In genomic region chr4:119550857-119551532, GRCh38 we compare ENCODE assay signal across 1 cellular context.
TF ChIP-seq lines count a peak whose summit lies in the region.

No MANE protein-coding gene starts in this region.

TF ChIP-seq in SK-N-SH treated with all-trans-retinoic acid at 6 μM for 48 hours, 23 proteins besides CTCF, POLR2A, EP300 and RAD21 (continued from another document):
- TF ChIP-seq TSHZ2 (CRISPR knock-in tag; IDR thresholded peaks at IDR 0.05) (no peak), ZC3H10 (CRISPR knock-in tag; IDR thresholded peaks at IDR 0.05) (no peak), ZNF565 (CRISPR knock-in tag; conservative IDR thresholded peaks at IDR 0.05; ENCODE audit: low read depth) (no peak), ISL1 (CRISPR knock-in tag; IDR thresholded peaks at IDR 0.05) (no peak), ESRRG (CRISPR knock-in tag; IDR thresholded peaks at IDR 0.05) (no peak), CSRNP3 (CRISPR knock-in tag; IDR thresholded peaks at IDR 0.05) (no peak), POU6F1 (CRISPR knock-in tag; IDR thresholded peaks at IDR 0.05; ENCODE audit: borderline replicate concordance, low read depth) (no peak), RARB (CRISPR knock-in tag; IDR thresholded peaks at IDR 0.05) (no peak)
